Comparison of ENCODE assay signal across 23 cellular contexts in genomic region chr1:50305808-50306207, GRCh38.
"Had no signal": no experiment of that assay in that cellular context is flagged by ENCODE, and none has a peak within 500 bp of the region (broad histone marks: within the 10 kb centered on the region; RNA-seq: fewer than 3 reads in every experiment).

No MANE protein-coding gene starts in this region.

- H3K27me3 ChIP-seq: hepatocyte, neutrophil, right lobe of liver, suprapubic skin, thyroid gland, upper lobe of left lung, uterus had no signal

- H2AFZ ChIP-seq: hepatocyte had no signal

- H3K4me3 ChIP-seq: dorsolateral prefrontal cortex, hepatocyte, lung, psoas muscle, right lobe of liver, suprapubic skin, thyroid gland, upper lobe of left lung, uterus had no signal

- DNase-seq: dorsolateral prefrontal cortex; effector CD8-positive, alpha-beta T cell; foreskin melanocyte; head of caudate nucleus; left colon; left ventricle myocardium superior; mesenchymal stem cell; naive B cell; nephron progenitor cell; psoas muscle; retina; right lobe of liver; stimulated activated CD4-positive, alpha-beta T cell treated with anti-CD3 and anti-CD28 coated beads, Interleukin-4, amount 100 ng/mL, for 1 hour; stimulated activated CD8-positive, alpha-beta memory T cell treated with anti-CD3 and anti-CD28 coated beads, Interleukin-4, amount 100 ng/mL, for 48 hours; stimulated activated naive CD8-positive, alpha-beta T cell treated with anti-CD3 and anti-CD28 coated beads, Interleukin-15, Interleukin-2, amounts not matched to agents 100 U/mL and 50 U/mL, for 24 hours; thyroid gland; upper lobe of left lung; uterus had no signal

- H3K36me3 ChIP-seq: neutrophil, right lobe of liver, suprapubic skin, thyroid gland, upper lobe of left lung, uterus had no signal

- H3K27ac ChIP-seq: dorsolateral prefrontal cortex, hepatocyte, neutrophil, psoas muscle, right lobe of liver, suprapubic skin, thyroid gland, upper lobe of left lung, uterus had no signal

- H3K4me2 ChIP-seq: hepatocyte had no signal

- H3K9me3 ChIP-seq: neutrophil, psoas muscle, right lobe of liver, suprapubic skin, thyroid gland, upper lobe of left lung, uterus had no signal

- ATAC-seq: left colon; left ventricle myocardium superior; psoas muscle; right lobe of liver; stimulated activated effector memory CD8-positive, alpha-beta T cell treated with anti-CD3 and anti-CD28 coated beads, Interleukin-12 subunit alpha, Interleukin-12 subunit beta, amount 100 ng/mL, for 72 hours; stimulated activated naive CD8-positive, alpha-beta T cell treated with anti-CD3 and anti-CD28 coated beads, Interleukin-15, Interleukin-2, amounts not matched to agents 100 U/mL and 50 U/mL, for 24 hours had no signal

- H3K4me1 ChIP-seq: psoas muscle, right lobe of liver, suprapubic skin, thyroid gland, upper lobe of left lung, uterus had no signal
